In the genomic region with DNA sequence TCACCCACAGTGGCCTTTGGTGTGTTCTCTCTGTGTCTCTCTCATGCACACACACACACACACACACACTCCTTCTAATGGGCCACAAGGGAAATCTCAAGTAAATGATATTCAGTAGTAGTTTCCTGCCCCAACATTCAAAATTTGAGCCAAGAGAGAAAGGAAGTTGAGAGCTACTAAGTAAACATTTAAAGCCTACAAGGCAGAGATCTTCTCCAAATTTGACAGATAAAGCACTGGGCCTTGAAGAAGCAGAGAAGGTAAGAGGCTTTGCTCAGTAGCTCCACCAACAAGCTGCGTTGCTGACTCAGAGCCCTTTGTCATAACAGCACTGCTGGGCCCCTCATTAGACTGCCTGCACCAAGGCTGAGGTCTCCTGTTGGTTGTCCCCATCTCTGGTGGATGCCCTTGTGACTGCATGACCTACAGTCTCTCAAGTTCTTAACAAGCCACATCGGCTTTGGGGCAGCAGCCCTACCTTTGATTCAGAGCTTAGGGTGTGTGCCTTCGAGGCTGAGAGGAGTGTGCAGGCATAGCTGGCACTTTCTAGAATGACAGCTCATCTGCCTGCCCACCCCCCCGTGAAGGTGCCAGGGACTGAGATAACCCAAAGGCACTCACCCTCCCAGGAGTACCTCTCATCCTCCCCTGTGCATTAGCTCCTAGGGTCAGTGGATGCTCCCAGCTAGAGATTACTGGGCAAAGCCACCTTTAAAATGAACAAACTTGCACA, we compare ENCODE assay signal across 10 cellular contexts. TPM values are rescaled to one million over a fixed set of nuclear protein-coding genes. Genes with fewer than 3 reads are reported as not detected.
DNase-seq lines count a peak whose midpoint lies in the region; ATAC-seq, FAIRE-seq and TF ChIP-seq lines count a peak whose summit lies in the region.
"Had no signal": no experiment of that assay in that cellular context is flagged by ENCODE, and none has a peak within 500 bp of the region (broad histone marks: within the 10 kb centered on the region; RNA-seq: fewer than 3 reads in every experiment).

No MANE protein-coding gene starts in this region.

- no peak overlapping the region for H3K23ac ChIP-seq in mesenchymal stem cell (ENCODE audit: low read length in 2 of 2)

- H3K9me3 ChIP-seq in mesenchymal stem cell (ENCODE audit: control insufficient read depth, low read length) (no peaks in the 10 kb centered on the region), pancreas (no peaks in the 10 kb centered on the region), lower lobe of right lung (no peaks in the 10 kb centered on the region)
- H3K9me3 ChIP-seq: vagina had no signal

- H2BK15ac ChIP-seq in mesenchymal stem cell (ENCODE audit: low read depth, poor library complexity, severe bottlenecking), result no peak overlapping the region

- ATAC-seq in GM18519 (IDR thresholded peaks at IDR 0.05; ENCODE audit: low FRiP score, unreplicated experiment) (peak; percentile 41), GM21447 (IDR thresholded peaks at IDR 0.05; ENCODE audit: unreplicated experiment) (peak; percentile 51), HG03520 (IDR thresholded peaks at IDR 0.05; ENCODE audit: unreplicated experiment) (peak; percentile 43), pancreas (no peak), lower lobe of right lung (no peak)
- ATAC-seq: HCT116 had no signal

- no peak for FAIRE-seq in pancreas (lab: Jason Lieb, UNC)

- no peak overlapping the region for H3K4ac ChIP-seq in mesenchymal stem cell (ENCODE audit: low read depth in 1 of 2, low read length in 2 of 2)

- no peak overlapping the region for H4K8ac ChIP-seq in mesenchymal stem cell (ENCODE audit: low read length)

- H3K14ac ChIP-seq in mesenchymal stem cell (ENCODE audit: low read length in 2 of 2), result no peak overlapping the region

- H3K27me3 ChIP-seq in mesenchymal stem cell (ENCODE audit: control insufficient read depth in 1 of 2, insufficient read depth in 1 of 2, low read length in 2 of 2), result no peaks in the 10 kb centered on the region
- no peaks in the 10 kb centered on the region for H3K27me3 ChIP-seq in pancreas
- H3K27me3 ChIP-seq in lower lobe of right lung (ENCODE audit: low read depth), result no peaks in the 10 kb centered on the region
- H3K27me3 ChIP-seq: vagina had no signal

- no peak overlapping the region for H3K9ac ChIP-seq in mesenchymal stem cell (ENCODE audit: low read length)

- DNase-seq in mesenchymal stem cell, result peak; percentile 16
- no peak for DNase-seq in posterior cingulate gyrus
- no peak for DNase-seq in pancreas
- DNase-seq in lower lobe of right lung, result no peak
- no peak for DNase-seq in COLO668 (lab: John Stamatoyannopoulos, UW; ENCODE audit: unreplicated experiment)

- H3K4me3 ChIP-seq in mesenchymal stem cell (ENCODE audit: insufficient read depth in 1 of 2, low read depth in 1 of 2, low read length in 2 of 2) (no peak overlapping the region), pancreas (no peak overlapping the region), lower lobe of right lung (no peak overlapping the region)
- H3K4me3 ChIP-seq: vagina had no signal

- 87% methylated on average over 4 of the region's 4 CpGs for WGBS in mesenchymal stem cell
- WGBS in pancreas, 2 donors, result 85 to 93% methylated on average over 4 of the region's 4 CpGs

- no peak overlapping the region for H2AFZ ChIP-seq in mesenchymal stem cell (ENCODE audit: low read depth, low read length)

- peaks cover 0 to 7% of the 10 kb centered on the region in 2 experiments for H3K36me3 ChIP-seq in mesenchymal stem cell (ENCODE audit: control insufficient read depth in 1 of 2, insufficient read depth in 2 of 2, low read depth in 1 of 2, low read length in 2 of 2)
- no peaks in the 10 kb centered on the region for H3K36me3 ChIP-seq in pancreas
- H3K36me3 ChIP-seq in lower lobe of right lung, result no peaks in the 10 kb centered on the region
- H3K36me3 ChIP-seq: vagina had no signal

- no peak overlapping the region for H2BK120ac ChIP-seq in mesenchymal stem cell (ENCODE audit: low read depth, low read length)

- H2BK5ac ChIP-seq in mesenchymal stem cell (ENCODE audit: low read depth, low read length, poor library complexity, severe bottlenecking), result no peak overlapping the region

- no peak overlapping the region for H2BK12ac ChIP-seq in mesenchymal stem cell (ENCODE audit: low read length in 2 of 2)

- H2AK5ac ChIP-seq in mesenchymal stem cell (ENCODE audit: low read length, severe bottlenecking), result no peak overlapping the region

- intact Hi-C loops in posterior cingulate gyrus (cut with DNase I), result no loop called here
- intact Hi-C loops in pancreas (cut with DNase I), result no loop called here
- intact Hi-C loops in lower lobe of right lung (cut with DNase I), result no loop called here

- H3K27ac ChIP-seq in mesenchymal stem cell (ENCODE audit: low read length, poor library complexity, severe bottlenecking) (no peak overlapping the region), pancreas (no peak overlapping the region), lower lobe of right lung (no peak overlapping the region)
- H3K27ac ChIP-seq: vagina had no signal

- H3K18ac ChIP-seq in mesenchymal stem cell (ENCODE audit: low read depth in 1 of 2, low read length in 2 of 2), result no peak overlapping the region

- no peak overlapping the region for H4K91ac ChIP-seq in mesenchymal stem cell (ENCODE audit: low read length)

- H3K4me1 ChIP-seq in mesenchymal stem cell (ENCODE audit: control insufficient read depth, insufficient read depth, low read depth, low read length), result peaks cover 4% of the 10 kb centered on the region
- no peaks in the 10 kb centered on the region for H3K4me1 ChIP-seq in pancreas
- H3K4me1 ChIP-seq in lower lobe of right lung, result peaks cover 11% of the 10 kb centered on the region
- H3K4me1 ChIP-seq: vagina had no signal

- TF ChIP-seq CTCF in pancreas (IDR thresholded peaks at IDR 0.05), result no peak
- TF ChIP-seq CTCF in lower lobe of right lung (IDR thresholded peaks at IDR 0.05), result no peak

- no peaks in the 10 kb centered on the region for H3K79me1 ChIP-seq in mesenchymal stem cell (replicated peaks; ENCODE audit: low read length, poor library complexity, severe bottlenecking)

- no peak overlapping the region for H3K4me2 ChIP-seq in mesenchymal stem cell (ENCODE audit: low read length, poor library complexity, severe bottlenecking)

RNA-seq across cellular contexts. Expression of a gene that starts 32.3 kb away (rescaled TPM):
- polyA plus RNA-seq in mesenchymal stem cell (2013, experiment 1 of 2), result 0.04 TPM
- 0.03 TPM for polyA plus RNA-seq in mesenchymal stem cell (2013, experiment 2 of 2)
- total RNA-seq in pancreas, result 1 to 10 TPM in 1 of 6 donors, under 1 TPM in 5; 0.58 to 1.5 (median 0.70) TPM
- 1 to 10 TPM in 1 of 2 donors, under 1 TPM in 1; 0.99 to 2.5 TPM for polyA plus RNA-seq in pancreas
- 0.83 TPM for total RNA-seq in lower lobe of right lung

Comparison
In these comparisons a context has a peak if more than half of its experiments do, and no peak if none do; other contexts are left out.
1. ATAC-seq: peak in GM18519 (single experiment), GM21447 (single experiment) and HG03520 (single experiment); none in pancreas (0 of 4) and lower lobe of right lung (0 of 2).